27 cellular contexts compared by ENCODE assay signal in the genomic region with DNA sequence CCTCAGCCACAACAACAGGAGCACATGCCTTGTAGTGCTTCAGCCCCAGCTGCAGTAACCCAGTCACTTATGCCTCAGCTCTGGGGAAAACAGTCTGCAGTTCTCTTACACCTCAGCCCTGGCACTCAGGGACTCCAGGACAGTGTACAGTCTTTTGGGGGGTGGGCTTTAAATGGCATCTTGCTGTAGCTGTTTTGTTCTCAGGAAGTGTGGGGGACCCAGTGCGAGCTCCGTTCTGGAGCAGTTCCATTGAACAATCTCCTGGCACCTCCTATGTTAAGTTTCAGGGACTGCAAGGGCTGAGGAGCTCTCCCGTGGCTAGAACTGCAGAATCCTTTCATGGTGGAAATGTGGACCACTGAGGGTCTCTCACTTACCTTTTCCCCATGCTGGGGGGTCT.
"Had no signal": no experiment of that assay in that cellular context is flagged by ENCODE, and none has a peak within 500 bp of the region (broad histone marks: within the 10 kb centered on the region; RNA-seq: fewer than 3 reads in every experiment).

No MANE protein-coding gene starts in this region.

- H3K27me3 ChIP-seq: gastrocnemius medialis, heart left ventricle, hepatocyte, left lung, right atrium auricular region, spleen, thyroid gland had no signal

- H3K4me2 ChIP-seq: hepatocyte had no signal

- H3K4me3 ChIP-seq: coronary artery, gastrocnemius medialis, heart left ventricle, hepatocyte, left lung, mucosa of descending colon, prostate gland, right atrium auricular region, skin epidermis, spleen, thyroid gland had no signal

- ATAC-seq: left cardiac atrium; left lung; mucosa of descending colon; stimulated activated memory B cell treated with anti-CD40 and anti-IgM and Interleukin-4, amounts not matched to agents 10 μg/mL and 1 μg/mL and 100 μg/mL, for 72 hours; stimulated activated naive CD8-positive, alpha-beta T cell treated with anti-CD3 and anti-CD28 coated beads, Interleukin-15, amount 100 ng/mL, for 72 hours had no signal

- H3K9me3 ChIP-seq: gastrocnemius medialis, prostate gland, thyroid gland had no signal

- H3K79me2 ChIP-seq: hepatocyte had no signal

- H3K27ac ChIP-seq: coronary artery, heart left ventricle, hepatocyte, left lung, prostate gland, right atrium auricular region, skin epidermis, spleen, thyroid gland had no signal

- H3K4me1 Mint-ChIP-seq: mesothelial cell of epicardium; naive B cell; neural crest cell; stimulated activated memory B cell treated with anti-CD40 and anti-IgM and Interleukin-4, amounts not matched to agents 10 μg/mL and 1 μg/mL and 100 μg/mL, for 72 hours had no signal

- H2AFZ ChIP-seq: hepatocyte had no signal

- H3K27me3 Mint-ChIP-seq: natural killer cell treated with Interleukin-12 subunit alpha and Interleukin-12 subunit beta and Interleukin-15 and Interleukin-18, amount 100 ng/mL, for 72 hours; stimulated activated memory B cell treated with anti-CD40 and anti-IgM and Interleukin-4, amounts not matched to agents 10 μg/mL and 1 μg/mL and 100 μg/mL, for 72 hours; stimulated activated naive CD8-positive, alpha-beta T cell treated with anti-CD3 and anti-CD28 coated beads, Interleukin-15, amount 100 ng/mL, for 72 hours; type B pancreatic cell had no signal

- FAIRE-seq: endometrium, islet of Langerhans, urothelium cell line had no signal

- H3K36me3 ChIP-seq: prostate gland, right atrium auricular region, thyroid gland had no signal

- H3K27ac Mint-ChIP-seq: mesothelial cell of epicardium; natural killer cell treated with Interleukin-12 subunit alpha and Interleukin-12 subunit beta and Interleukin-15 and Interleukin-18, amount 100 ng/mL, for 72 hours; stimulated activated memory B cell treated with anti-CD40 and anti-IgM and Interleukin-4, amounts not matched to agents 10 μg/mL and 1 μg/mL and 100 μg/mL, for 72 hours; type B pancreatic cell had no signal

- H3K4me3 Mint-ChIP-seq: mesothelial cell of epicardium; naive B cell; natural killer cell treated with Interleukin-12 subunit alpha and Interleukin-12 subunit beta and Interleukin-15 and Interleukin-18, amount 100 ng/mL, for 72 hours; neural crest cell; stimulated activated memory B cell treated with anti-CD40 and anti-IgM and Interleukin-4, amounts not matched to agents 10 μg/mL and 1 μg/mL and 100 μg/mL, for 72 hours; stimulated activated naive CD8-positive, alpha-beta T cell treated with anti-CD3 and anti-CD28 coated beads, Interleukin-15, amount 100 ng/mL, for 72 hours; type B pancreatic cell had no signal

- H3K4me1 ChIP-seq: left lung, prostate gland, right atrium auricular region, spleen, thyroid gland had no signal

- DNase-seq: dermis blood vessel endothelial cell; effector memory CD4-positive, alpha-beta T cell; foreskin fibroblast; heart left ventricle; left cardiac atrium; mesenchymal stem cell; mucosa of descending colon; naive B cell; spleen; stimulated activated CD4-positive, alpha-beta T cell treated with anti-CD3 and anti-CD28 coated beads, Interleukin-4, amount 100 ng/mL, for 4 hours; stimulated activated naive CD8-positive, alpha-beta T cell treated with anti-CD3 and anti-CD28 coated beads, Interleukin-15, amount 100 ng/mL, for 72 hours; thyroid gland had no signal
